9 cellular contexts compared by ENCODE assay signal in the genomic region with DNA sequence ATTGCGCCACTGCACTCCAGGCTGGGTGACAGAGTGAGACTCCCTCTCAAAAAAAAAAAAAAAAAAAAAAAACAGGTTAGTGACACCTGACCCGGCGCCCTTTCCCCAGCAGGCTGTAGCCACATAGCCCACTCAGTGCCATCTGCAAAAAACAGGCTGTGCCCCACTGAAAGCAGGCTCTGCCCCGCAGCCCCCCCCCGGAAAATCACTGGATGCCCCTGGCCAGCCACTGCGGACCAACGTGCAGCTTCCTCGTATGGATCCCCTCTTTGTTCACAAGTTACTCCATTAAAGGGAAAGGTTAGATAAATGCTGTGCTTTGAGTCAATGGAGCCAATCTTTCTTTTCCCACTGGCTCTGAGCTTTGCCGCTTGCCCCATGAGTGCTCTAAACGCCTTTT.
"Had no signal": no experiment of that assay in that cellular context is flagged by ENCODE, and none has a peak within 500 bp of the region (broad histone marks: within the 10 kb centered on the region; RNA-seq: fewer than 3 reads in every experiment).

No MANE protein-coding gene starts in this region.

- H3K36me3 ChIP-seq: HAP-1 had no signal

- ATAC-seq: HCT116, K562 had no signal

- H3K27ac ChIP-seq: GM23248, HL-60 had no signal

- H3K27ac Mint-ChIP-seq: HFFc6 had no signal

- H3K4me1 ChIP-seq: HAP-1 had no signal

- H3K4me3 Mint-ChIP-seq: HFFc6 had no signal

- H3K9ac ChIP-seq: GM23248 had no signal

- DNase-seq: GM23248, GOT3, H7, HFFc6, IMR-90 had no signal

- H3K9me3 ChIP-seq: HAP-1 had no signal

- H3K4me3 ChIP-seq: GM23248, HAP-1, K562 had no signal
